1 cellular context compared by ENCODE assay signal in genomic region chr9:136674786-136675349, GRCh38.
TF ChIP-seq lines count a peak whose summit lies in the region.

No MANE protein-coding gene starts in this region.

TF ChIP-seq in K562, 482 proteins besides CTCF, POLR2A, EP300 and RAD21 (continued from another document):
- TF ChIP-seq PRDM10 (IDR thresholded peaks at IDR 0.05; ENCODE audit: partially characterized antibody) (no peak), PTTG1 (tag; IDR thresholded peaks at IDR 0.05; ENCODE audit: low read depth) (no peak), MYC (IDR thresholded peaks at IDR 0.05; ENCODE audit: low read depth, low read length) (peak; percentile 24; the same call in 1 of the 2 replicates), MYC (CRISPR knock-in tag; IDR thresholded peaks at IDR 0.05; ENCODE audit: borderline replicate concordance, low read depth) (no peak), ZNF316 (IDR thresholded peaks at IDR 0.05) (no peak), ESRRB (CRISPR knock-in tag; IDR thresholded peaks at IDR 0.05; ENCODE audit: borderline replicate concordance) (no peak), HMGN3 (IDR thresholded peaks at IDR 0.05; ENCODE audit: borderline replicate concordance, extremely low read depth, insufficient read length, low read depth, low read length) (no peak), ZNF740 (CRISPR knock-in tag; IDR thresholded peaks at IDR 0.05) (no peak), ZNF740 (tag; IDR thresholded peaks at IDR 0.05) (no peak), SAP30 (IDR thresholded peaks at IDR 0.05; ENCODE audit: borderline replicate concordance, insufficient read depth, low read depth, low read length, poor library complexity, severe bottlenecking) (no peak), POLR2B (IDR thresholded peaks at IDR 0.05; ENCODE audit: low read depth, partially characterized antibody) (peak; percentile 7)
- TF ChIP-seq, protein P1, sequence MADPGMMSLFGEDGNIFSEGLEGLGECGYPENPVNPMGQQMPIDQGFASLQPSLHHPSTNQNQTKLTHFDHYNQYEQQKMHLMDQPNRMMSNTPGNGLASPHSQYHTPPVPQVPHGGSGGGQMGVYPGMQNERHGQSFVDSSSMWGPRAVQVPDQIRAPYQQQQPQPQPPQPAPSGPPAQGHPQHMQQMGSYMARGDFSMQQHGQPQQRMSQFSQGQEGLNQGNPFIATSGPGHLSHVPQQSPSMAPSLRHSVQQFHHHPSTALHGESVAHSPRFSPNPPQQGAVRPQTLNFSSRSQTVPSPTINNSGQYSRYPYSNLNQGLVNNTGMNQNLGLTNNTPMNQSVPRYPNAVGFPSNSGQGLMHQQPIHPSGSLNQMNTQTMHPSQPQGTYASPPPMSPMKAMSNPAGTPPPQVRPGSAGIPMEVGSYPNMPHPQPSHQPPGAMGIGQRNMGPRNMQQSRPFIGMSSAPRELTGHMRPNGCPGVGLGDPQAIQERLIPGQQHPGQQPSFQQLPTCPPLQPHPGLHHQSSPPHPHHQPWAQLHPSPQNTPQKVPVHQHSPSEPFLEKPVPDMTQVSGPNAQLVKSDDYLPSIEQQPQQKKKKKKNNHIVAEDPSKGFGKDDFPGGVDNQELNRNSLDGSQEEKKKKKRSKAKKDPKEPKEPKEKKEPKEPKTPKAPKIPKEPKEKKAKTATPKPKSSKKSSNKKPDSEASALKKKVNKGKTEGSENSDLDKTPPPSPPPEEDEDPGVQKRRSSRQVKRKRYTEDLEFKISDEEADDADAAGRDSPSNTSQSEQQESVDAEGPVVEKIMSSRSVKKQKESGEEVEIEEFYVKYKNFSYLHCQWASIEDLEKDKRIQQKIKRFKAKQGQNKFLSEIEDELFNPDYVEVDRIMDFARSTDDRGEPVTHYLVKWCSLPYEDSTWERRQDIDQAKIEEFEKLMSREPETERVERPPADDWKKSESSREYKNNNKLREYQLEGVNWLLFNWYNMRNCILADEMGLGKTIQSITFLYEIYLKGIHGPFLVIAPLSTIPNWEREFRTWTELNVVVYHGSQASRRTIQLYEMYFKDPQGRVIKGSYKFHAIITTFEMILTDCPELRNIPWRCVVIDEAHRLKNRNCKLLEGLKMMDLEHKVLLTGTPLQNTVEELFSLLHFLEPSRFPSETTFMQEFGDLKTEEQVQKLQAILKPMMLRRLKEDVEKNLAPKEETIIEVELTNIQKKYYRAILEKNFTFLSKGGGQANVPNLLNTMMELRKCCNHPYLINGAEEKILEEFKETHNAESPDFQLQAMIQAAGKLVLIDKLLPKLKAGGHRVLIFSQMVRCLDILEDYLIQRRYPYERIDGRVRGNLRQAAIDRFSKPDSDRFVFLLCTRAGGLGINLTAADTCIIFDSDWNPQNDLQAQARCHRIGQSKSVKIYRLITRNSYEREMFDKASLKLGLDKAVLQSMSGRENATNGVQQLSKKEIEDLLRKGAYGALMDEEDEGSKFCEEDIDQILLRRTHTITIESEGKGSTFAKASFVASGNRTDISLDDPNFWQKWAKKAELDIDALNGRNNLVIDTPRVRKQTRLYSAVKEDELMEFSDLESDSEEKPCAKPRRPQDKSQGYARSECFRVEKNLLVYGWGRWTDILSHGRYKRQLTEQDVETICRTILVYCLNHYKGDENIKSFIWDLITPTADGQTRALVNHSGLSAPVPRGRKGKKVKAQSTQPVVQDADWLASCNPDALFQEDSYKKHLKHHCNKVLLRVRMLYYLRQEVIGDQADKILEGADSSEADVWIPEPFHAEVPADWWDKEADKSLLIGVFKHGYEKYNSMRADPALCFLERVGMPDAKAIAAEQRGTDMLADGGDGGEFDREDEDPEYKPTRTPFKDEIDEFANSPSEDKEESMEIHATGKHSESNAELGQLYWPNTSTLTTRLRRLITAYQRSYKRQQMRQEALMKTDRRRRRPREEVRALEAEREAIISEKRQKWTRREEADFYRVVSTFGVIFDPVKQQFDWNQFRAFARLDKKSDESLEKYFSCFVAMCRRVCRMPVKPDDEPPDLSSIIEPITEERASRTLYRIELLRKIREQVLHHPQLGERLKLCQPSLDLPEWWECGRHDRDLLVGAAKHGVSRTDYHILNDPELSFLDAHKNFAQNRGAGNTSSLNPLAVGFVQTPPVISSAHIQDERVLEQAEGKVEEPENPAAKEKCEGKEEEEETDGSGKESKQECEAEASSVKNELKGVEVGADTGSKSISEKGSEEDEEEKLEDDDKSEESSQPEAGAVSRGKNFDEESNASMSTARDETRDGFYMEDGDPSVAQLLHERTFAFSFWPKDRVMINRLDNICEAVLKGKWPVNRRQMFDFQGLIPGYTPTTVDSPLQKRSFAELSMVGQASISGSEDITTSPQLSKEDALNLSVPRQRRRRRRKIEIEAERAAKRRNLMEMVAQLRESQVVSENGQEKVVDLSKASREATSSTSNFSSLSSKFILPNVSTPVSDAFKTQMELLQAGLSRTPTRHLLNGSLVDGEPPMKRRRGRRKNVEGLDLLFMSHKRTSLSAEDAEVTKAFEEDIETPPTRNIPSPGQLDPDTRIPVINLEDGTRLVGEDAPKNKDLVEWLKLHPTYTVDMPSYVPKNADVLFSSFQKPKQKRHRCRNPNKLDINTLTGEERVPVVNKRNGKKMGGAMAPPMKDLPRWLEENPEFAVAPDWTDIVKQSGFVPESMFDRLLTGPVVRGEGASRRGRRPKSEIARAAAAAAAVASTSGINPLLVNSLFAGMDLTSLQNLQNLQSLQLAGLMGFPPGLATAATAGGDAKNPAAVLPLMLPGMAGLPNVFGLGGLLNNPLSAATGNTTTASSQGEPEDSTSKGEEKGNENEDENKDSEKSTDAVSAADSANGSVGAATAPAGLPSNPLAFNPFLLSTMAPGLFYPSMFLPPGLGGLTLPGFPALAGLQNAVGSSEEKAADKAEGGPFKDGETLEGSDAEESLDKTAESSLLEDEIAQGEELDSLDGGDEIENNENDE (IDR thresholded peaks at IDR 0.05; ENCODE audit: low read depth, low read length), result no peak
- TF ChIP-seq, protein P2, sequence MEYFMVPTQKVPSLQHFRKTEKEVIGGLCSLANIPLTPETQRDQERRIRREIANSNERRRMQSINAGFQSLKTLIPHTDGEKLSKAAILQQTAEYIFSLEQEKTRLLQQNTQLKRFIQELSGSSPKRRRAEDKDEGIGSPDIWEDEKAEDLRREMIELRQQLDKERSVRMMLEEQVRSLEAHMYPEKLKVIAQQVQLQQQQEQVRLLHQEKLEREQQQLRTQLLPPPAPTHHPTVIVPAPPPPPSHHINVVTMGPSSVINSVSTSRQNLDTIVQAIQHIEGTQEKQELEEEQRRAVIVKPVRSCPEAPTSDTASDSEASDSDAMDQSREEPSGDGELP (CRISPR knock-in tag; IDR thresholded peaks at IDR 0.05; ENCODE audit: borderline replicate concordance), result peak; percentile 42
- TF ChIP-seq, protein P3, sequence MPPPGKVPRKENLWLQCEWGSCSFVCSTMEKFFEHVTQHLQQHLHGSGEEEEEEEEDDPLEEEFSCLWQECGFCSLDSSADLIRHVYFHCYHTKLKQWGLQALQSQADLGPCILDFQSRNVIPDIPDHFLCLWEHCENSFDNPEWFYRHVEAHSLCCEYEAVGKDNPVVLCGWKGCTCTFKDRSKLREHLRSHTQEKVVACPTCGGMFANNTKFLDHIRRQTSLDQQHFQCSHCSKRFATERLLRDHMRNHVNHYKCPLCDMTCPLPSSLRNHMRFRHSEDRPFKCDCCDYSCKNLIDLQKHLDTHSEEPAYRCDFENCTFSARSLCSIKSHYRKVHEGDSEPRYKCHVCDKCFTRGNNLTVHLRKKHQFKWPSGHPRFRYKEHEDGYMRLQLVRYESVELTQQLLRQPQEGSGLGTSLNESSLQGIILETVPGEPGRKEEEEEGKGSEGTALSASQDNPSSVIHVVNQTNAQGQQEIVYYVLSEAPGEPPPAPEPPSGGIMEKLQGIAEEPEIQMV (tag; conservative IDR thresholded peaks at IDR 0.05; ENCODE audit: low read depth), result no peak
